In genomic region chr6:110049696-110050465, GRCh38 we compare ENCODE assay signal across 23 cellular contexts.
"Had no signal": no experiment of that assay in that cellular context is flagged by ENCODE, and none has a peak within 500 bp of the region (broad histone marks: within the 10 kb centered on the region; RNA-seq: fewer than 3 reads in every experiment).

No MANE protein-coding gene starts in this region.

- H3K4me3 Mint-ChIP-seq: IgD-negative memory B cell had no signal

- H3K27ac ChIP-seq: HL-60, KMS-11, SJSA1, SK-N-MC had no signal

- H3K27ac Mint-ChIP-seq: IgD-negative memory B cell had no signal

- H3K36me3 ChIP-seq: SJSA1 had no signal

- ATAC-seq: K562 had no signal

- H3K4me1 ChIP-seq: SJSA1 had no signal

- H3K9me3 ChIP-seq: SJSA1 had no signal

- H3K4me3 ChIP-seq: K562, SJSA1, SK-N-MC had no signal

- DNase-seq: Kasumi-1, MM.1S, NCI-H1092 treated with DMSO at 0.1 percent for 48 hours, NCI-H1436, NCI-H187, NCI-H2029, NCI-H2081 treated with DMSO at 0.1 percent for 48 hours, NCI-H2171, NCI-H226, NCI-H446, NCI-H510A, NCI-H524 treated with DMSO at 0.1 percent for 48 hours, NCI-H69, NCI-H774, Right ventricle myocardium superior, RPMI8226, SIG-M5 had no signal

- H3K36me3 Mint-ChIP-seq: IgD-negative memory B cell had no signal

- H3K4me1 Mint-ChIP-seq: IgD-negative memory B cell had no signal

- H3K27me3 ChIP-seq: SJSA1 had no signal
